ENCODE assay signal across 1 cellular context in genomic region chr16:2159052-2159838, GRCh38.
TF ChIP-seq lines count a peak whose summit lies in the region.

No MANE protein-coding gene starts in this region.

TF ChIP-seq in HepG2, 621 proteins besides CTCF, POLR2A, EP300 and RAD21:
- TF ChIP-seq RBFOX2 (IDR thresholded peaks at IDR 0.05; ENCODE audit: low read depth, low read length) = 0 out of 2 replicates have a peak, but pooled peaks have one; percentile 30
- TF ChIP-seq CBX1 (IDR thresholded peaks at IDR 0.05; ENCODE audit: low read depth) = no peak
